In genomic region chr20:53666144-53666543, GRCh38 we compare ENCODE assay signal across 26 cellular contexts.
"Had no signal": no experiment of that assay in that cellular context is flagged by ENCODE, and none has a peak within 500 bp of the region (broad histone marks: within the 10 kb centered on the region; RNA-seq: fewer than 3 reads in every experiment).

No MANE protein-coding gene starts in this region.

- H3K4me1 ChIP-seq: breast epithelium had no signal

- ATAC-seq: activated T-helper 17 cell treated with anti-CD3 and anti-CD28 coated beads, Interleukin-2, amount 50 U/mL, for 72 hours; T-helper 17 cell had no signal

- H3K4me3 ChIP-seq: adrenal gland, breast epithelium, PC-9 had no signal

- H3K27ac Mint-ChIP-seq: activated B cell treated with CpG ODN at 0.5 μM for 24 hours; activated CD4-positive, alpha-beta T cell treated with anti-CD3 and anti-CD28 coated beads, Interleukin-2, amount 10 ng/mL, durations not matched to agents 24 days and 14 days; activated naive CD4-positive, alpha-beta T cell treated with anti-CD3 and anti-CD28 coated beads for 36 hours; activated naive CD8-positive, alpha-beta T cell treated with anti-CD3 and anti-CD28 coated beads, Interleukin-2, amount 10 ng/mL, durations not matched to agents 7 days and 5 days; activated T-helper 17 cell treated with anti-CD3 and anti-CD28 coated beads, Interleukin-2, amount 50 U/mL, for 72 hours; T-helper 17 cell had no signal

- H3K27me3 ChIP-seq: adrenal gland, breast epithelium had no signal

- H3K27ac ChIP-seq: adrenal gland, breast epithelium, PC-9 had no signal

- H3K27me3 Mint-ChIP-seq: activated B cell treated with CpG ODN at 0.5 μM for 24 hours; activated CD4-positive, alpha-beta T cell treated with anti-CD3 and anti-CD28 coated beads, Interleukin-2, amount 10 ng/mL, durations not matched to agents 24 days and 14 days; activated naive CD8-positive, alpha-beta T cell treated with anti-CD3 and anti-CD28 coated beads, Interleukin-2, amount 10 ng/mL, durations not matched to agents 7 days and 5 days; activated T-helper 17 cell treated with anti-CD3 and anti-CD28 coated beads, Interleukin-2, amount 50 U/mL, for 72 hours; T-helper 17 cell had no signal

- H3K9me3 Mint-ChIP-seq: activated B cell treated with CpG ODN at 0.5 μM for 24 hours; activated CD4-positive, alpha-beta T cell treated with anti-CD3 and anti-CD28 coated beads, Interleukin-2, amount 10 ng/mL, durations not matched to agents 24 days and 14 days; activated naive CD4-positive, alpha-beta T cell treated with anti-CD3 and anti-CD28 coated beads for 36 hours; activated naive CD8-positive, alpha-beta T cell treated with anti-CD3 and anti-CD28 coated beads, Interleukin-2, amount 10 ng/mL, durations not matched to agents 7 days and 5 days; activated T-helper 17 cell treated with anti-CD3 and anti-CD28 coated beads, Interleukin-2, amount 50 U/mL, for 72 hours had no signal

- DNase-seq: activated B cell treated with CpG ODN at 0.5 μM for 24 hours; activated CD4-positive, alpha-beta T cell treated with anti-CD3 and anti-CD28 coated beads for 1 hour; activated CD4-positive, alpha-beta T cell treated with anti-CD3 and anti-CD28 coated beads, Interleukin-2, amount 10 ng/mL, durations not matched to agents 24 days and 14 days; activated CD4-positive, alpha-beta T cell treated with anti-CD3 and anti-CD28 coated beads, Interleukin-2, amount 50 U/mL, for 48 hours; activated gamma-delta T cell; activated naive CD4-positive, alpha-beta T cell treated with anti-CD3 and anti-CD28 coated beads for 36 hours; activated naive CD8-positive, alpha-beta T cell treated with anti-CD3 and anti-CD28 coated beads, Interleukin-2, amount 10 ng/mL, durations not matched to agents 7 days and 5 days; activated T-cell treated with anti-CD3 and anti-CD28 coated beads for 4 hours; activated T-cell treated with anti-CD3 and anti-CD28 coated beads, Interleukin-2, amount 50 U/mL, for 48 hours; anterior cingulate cortex; caudate nucleus; Karpas-422; MM.1S; NCI-H1105; NCI-H1436; NCI-H1694 treated with DMSO at 0.1 percent for 48 hours; NCI-H2081; NCI-H446; NCI-H524; PC-9; SIG-M5; T-helper 17 cell; T-helper 9 cell had no signal

- H3K4me3 Mint-ChIP-seq: activated B cell treated with CpG ODN at 0.5 μM for 24 hours; activated CD4-positive, alpha-beta T cell treated with anti-CD3 and anti-CD28 coated beads, Interleukin-2, amount 10 ng/mL, durations not matched to agents 24 days and 14 days; activated naive CD4-positive, alpha-beta T cell treated with anti-CD3 and anti-CD28 coated beads for 36 hours; activated naive CD8-positive, alpha-beta T cell treated with anti-CD3 and anti-CD28 coated beads, Interleukin-2, amount 10 ng/mL, durations not matched to agents 7 days and 5 days; activated T-helper 17 cell treated with anti-CD3 and anti-CD28 coated beads, Interleukin-2, amount 50 U/mL, for 72 hours; T-helper 17 cell had no signal

- H3K36me3 ChIP-seq: adrenal gland, breast epithelium had no signal

- H3K9me3 ChIP-seq: adrenal gland, breast epithelium had no signal
